In the genomic region with DNA sequence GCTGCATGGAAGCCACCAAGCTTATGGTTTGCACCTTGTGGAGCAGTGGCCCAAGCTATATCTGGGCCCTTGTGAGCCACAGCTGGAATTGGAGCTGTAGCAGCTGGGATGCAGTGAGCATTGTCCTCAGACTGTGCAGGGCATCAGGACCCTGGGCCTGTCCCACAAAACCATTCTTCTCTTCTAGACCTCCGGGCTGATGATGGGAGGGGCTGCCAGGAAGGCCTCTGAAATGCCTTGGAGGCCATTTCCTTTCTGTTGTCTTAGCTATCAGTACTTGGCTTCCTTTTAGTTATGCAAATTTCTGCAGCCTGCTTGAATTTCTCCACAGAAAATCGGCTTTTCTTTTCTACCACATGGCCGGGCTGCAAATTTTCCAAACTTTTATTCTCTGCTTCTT, we compare ENCODE assay signal across 36 cellular contexts. TPM values are rescaled to one million over a fixed set of nuclear protein-coding genes. Genes with fewer than 3 reads are reported as not detected.
"Had no signal": no experiment of that assay in that cellular context is flagged by ENCODE, and none has a peak within 500 bp of the region (broad histone marks: within the 10 kb centered on the region; RNA-seq: fewer than 3 reads in every experiment).

No MANE protein-coding gene starts in this region.

- H3K36me3 Mint-ChIP-seq: activated CD8-positive, alpha-beta memory T cell treated with anti-CD3 and anti-CD28 coated beads, Interleukin-2, amount 10 ng/mL, durations not matched to agents 7 days and 5 days; activated naive CD4-positive, alpha-beta T cell treated with anti-CD3 and anti-CD28 coated beads, Interleukin-2, amount 10 ng/mL, durations not matched to agents 7 days and 5 days; activated naive CD8-positive, alpha-beta T cell had no signal

- H3K4me2 ChIP-seq: PC-9 had no signal

- H3K4me3 Mint-ChIP-seq: activated CD4-positive, alpha-beta memory T cell treated with anti-CD3 and anti-CD28 coated beads, Interleukin-2, amount 10 ng/mL, durations not matched to agents 7 days and 5 days; activated CD8-positive, alpha-beta memory T cell treated with anti-CD3 and anti-CD28 coated beads, Interleukin-2, amount 10 ng/mL, durations not matched to agents 7 days and 5 days; activated naive CD4-positive, alpha-beta T cell treated with anti-CD3 and anti-CD28 coated beads, Interleukin-2, amount 10 ng/mL, durations not matched to agents 7 days and 5 days; activated naive CD8-positive, alpha-beta T cell; activated naive CD8-positive, alpha-beta T cell treated with anti-CD3 and anti-CD28 coated beads, Interleukin-2, amount 50 U/mL, for 24 hours; brain had no signal

- H3K4me3 ChIP-seq: PC-9 had no signal

- H3K4me1 Mint-ChIP-seq: activated CD4-positive, alpha-beta memory T cell treated with anti-CD3 and anti-CD28 coated beads, Interleukin-2, amount 10 ng/mL, durations not matched to agents 7 days and 5 days; activated CD8-positive, alpha-beta memory T cell treated with anti-CD3 and anti-CD28 coated beads, Interleukin-2, amount 10 ng/mL, durations not matched to agents 7 days and 5 days; activated naive CD4-positive, alpha-beta T cell treated with anti-CD3 and anti-CD28 coated beads, Interleukin-2, amount 10 ng/mL, durations not matched to agents 7 days and 5 days; activated naive CD8-positive, alpha-beta T cell treated with anti-CD3 and anti-CD28 coated beads, Interleukin-2, amount 50 U/mL, for 24 hours had no signal

- ATAC-seq: activated CD8-positive, alpha-beta memory T cell treated with anti-CD3 and anti-CD28 coated beads, Interleukin-2, amount 10 ng/mL, durations not matched to agents 7 days and 5 days; activated naive CD8-positive, alpha-beta T cell treated with anti-CD3 and anti-CD28 coated beads, Interleukin-2, amount 50 U/mL, for 24 hours; Right ventricle myocardium inferior had no signal

- H3K27ac ChIP-seq: PC-9, RWPE1, VCaP had no signal

- DNase-seq: activated CD4-positive, alpha-beta memory T cell treated with anti-CD3 and anti-CD28 coated beads, Interleukin-2, amount 10 ng/mL, durations not matched to agents 7 days and 5 days; activated CD4-positive, alpha-beta T cell treated with anti-CD3 and anti-CD28 coated beads for 1 hour; activated CD4-positive, alpha-beta T cell treated with anti-CD3 and anti-CD28 coated beads for 48 hours; activated CD4-positive, CD25-positive, alpha-beta regulatory T cell; activated CD8-positive, alpha-beta memory T cell treated with anti-CD3 and anti-CD28 coated beads for 24 hours; activated CD8-positive, alpha-beta memory T cell treated with anti-CD3 and anti-CD28 coated beads, Interleukin-2, amount 10 ng/mL, durations not matched to agents 7 days and 5 days; activated CD8-positive, alpha-beta memory T cell treated with anti-CD3 and anti-CD28 coated beads, Interleukin-2, amount 50 U/mL, for 48 hours; activated effector memory CD4-positive, alpha-beta T cell treated with Interleukin-2 at 50 U/mL for 16 hours; activated naive CD4-positive, alpha-beta T cell treated with anti-CD3 and anti-CD28 coated beads, Interleukin-2, amount 10 ng/mL, durations not matched to agents 7 days and 5 days; activated naive CD8-positive, alpha-beta T cell treated with anti-CD3 and anti-CD28 coated beads, Interleukin-2, amount 50 U/mL, for 24 hours; activated T-cell treated with anti-CD3 and anti-CD28 coated beads, Interleukin-2, amount 50 U/mL, for 48 hours; anterior cingulate cortex; central memory CD4-positive, alpha-beta T cell; MM.1S; MV-4-11; NCI-H1092; NCI-H1436 treated with DMSO at 0.1 percent for 48 hours; NCI-H187; NCI-H2029 treated with DMSO at 0.1 percent for 48 hours; NCI-H2107; NCI-H2171; NCI-H510A; NCI-H526; NCI-H748 treated with DMSO at 0.1 percent for 48 hours; NK-92 treated with Interleukin-12 subunit alpha and Interleukin-12 subunit beta, amount 100 ng/mL, for 24 hours; PC-9; SIG-M5; SW 1271; T-helper 1 cell; T-helper 2 cell; T-helper 9 cell had no signal

- H3K27me3 Mint-ChIP-seq: activated CD4-positive, alpha-beta memory T cell treated with anti-CD3 and anti-CD28 coated beads, Interleukin-2, amount 10 ng/mL, durations not matched to agents 7 days and 5 days; activated CD8-positive, alpha-beta memory T cell treated with anti-CD3 and anti-CD28 coated beads, Interleukin-2, amount 10 ng/mL, durations not matched to agents 7 days and 5 days; activated naive CD4-positive, alpha-beta T cell treated with anti-CD3 and anti-CD28 coated beads, Interleukin-2, amount 10 ng/mL, durations not matched to agents 7 days and 5 days; brain had no signal

- H3K27ac Mint-ChIP-seq: activated CD4-positive, alpha-beta memory T cell treated with anti-CD3 and anti-CD28 coated beads, Interleukin-2, amount 10 ng/mL, durations not matched to agents 7 days and 5 days; activated CD8-positive, alpha-beta memory T cell treated with anti-CD3 and anti-CD28 coated beads, Interleukin-2, amount 10 ng/mL, durations not matched to agents 7 days and 5 days; activated naive CD4-positive, alpha-beta T cell treated with anti-CD3 and anti-CD28 coated beads, Interleukin-2, amount 10 ng/mL, durations not matched to agents 7 days and 5 days; activated naive CD8-positive, alpha-beta T cell; activated naive CD8-positive, alpha-beta T cell treated with anti-CD3 and anti-CD28 coated beads, Interleukin-2, amount 50 U/mL, for 24 hours; brain had no signal

- H3K9me3 Mint-ChIP-seq: activated CD4-positive, alpha-beta memory T cell treated with anti-CD3 and anti-CD28 coated beads, Interleukin-2, amount 10 ng/mL, durations not matched to agents 7 days and 5 days; activated naive CD8-positive, alpha-beta T cell treated with anti-CD3 and anti-CD28 coated beads, Interleukin-2, amount 50 U/mL, for 24 hours had no signal

- H2AFZ ChIP-seq: PC-9 had no signal

RNA-seq across cellular contexts. Expression of gene CSRNP3, which starts 46.4 kb away (rescaled TPM):
- total RNA-seq: activated CD4-positive, alpha-beta memory T cell treated with anti-CD3 and anti-CD28 coated beads, Interleukin-2, amount 10 ng/mL, durations not matched to agents 7 days and 5 days; activated CD8-positive, alpha-beta memory T cell treated with anti-CD3 and anti-CD28 coated beads, Interleukin-2, amount 10 ng/mL, durations not matched to agents 7 days and 5 days had no signal
